ENCODE assay signal across 16 cellular contexts in the genomic region with DNA sequence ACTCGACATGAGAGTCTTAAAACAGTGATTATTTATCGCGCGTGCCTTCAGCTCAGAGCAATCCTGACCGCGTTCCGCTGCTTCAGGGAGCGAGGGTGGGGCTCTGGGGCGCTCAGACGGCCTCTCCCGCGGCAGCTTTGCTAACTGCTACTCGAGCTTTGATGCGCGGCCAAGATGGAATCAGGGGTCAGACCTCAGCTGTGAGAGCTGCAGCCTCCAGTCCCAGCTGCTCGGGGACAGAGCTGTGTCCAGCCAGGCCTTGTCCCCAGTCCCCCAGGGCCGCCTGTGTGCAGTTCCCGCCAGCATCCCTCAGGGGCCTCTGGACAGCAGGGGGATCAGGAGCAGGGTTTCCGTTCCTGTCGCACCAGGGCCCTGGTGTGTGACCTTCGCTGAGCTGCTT.
DNase-seq lines count a peak whose midpoint lies in the region; ATAC-seq and TF ChIP-seq lines count a peak whose summit lies in the region.
"Had no signal": no experiment of that assay in that cellular context is flagged by ENCODE, and none has a peak within 500 bp of the region (broad histone marks: within the 10 kb centered on the region; RNA-seq: fewer than 3 reads in every experiment).

No MANE protein-coding gene starts in this region.

- H3K4me3 Mint-ChIP-seq in glutamatergic neuron (ENCODE audit: unreplicated experiment) = no peak overlapping the region
- H3K4me3 Mint-ChIP-seq: CD8-positive, alpha-beta T cell; GM23338 had no signal

- intact Hi-C loops in left ventricle myocardium superior (cut with micrococcal nuclease) (no loop called here), cardiac septum (cut with DNase I) (no loop called here)

- H3K36me3 Mint-ChIP-seq in glutamatergic neuron (ENCODE audit: unreplicated experiment) = no peaks in the 10 kb centered on the region
- H3K36me3 Mint-ChIP-seq: CD8-positive, alpha-beta T cell had no signal

- no peaks in the 10 kb centered on the region for H3K9me3 Mint-ChIP-seq in glutamatergic neuron (ENCODE audit: unreplicated experiment)
- H3K9me3 Mint-ChIP-seq: CD8-positive, alpha-beta T cell had no signal

- no peak for DNase-seq in left ventricle myocardium superior
- DNase-seq in cardiac septum (ENCODE audit: low spot score) = no peak
- peak; percentile 38 for DNase-seq in glutamatergic neuron
- DNase-seq in occipital lobe (lab: John Stamatoyannopoulos, UW) = peak; percentile 11
- DNase-seq in NCI-H510A treated with DMSO at 0.1 percent for 48 hours (lab: John Stamatoyannopoulos, UW) = no peak
- DNase-seq in DMS53 (lab: John Stamatoyannopoulos, UW) = no peak
- DNase-seq: CD8-positive, alpha-beta T cell; MV-4-11; NCI-H1436 treated with DMSO at 0.1 percent for 48 hours; NCI-H2081 treated with DMSO at 0.1 percent for 48 hours; NK-92 treated with Interleukin-12 subunit alpha and Interleukin-12 subunit beta, amount 100 ng/mL, for 24 hours; OCI-M1; RPMI8226; SJCRH30 had no signal

- TF ChIP-seq CTCF in glutamatergic neuron (IDR thresholded peaks at IDR 0.05; ENCODE audit: partially characterized antibody, unreplicated experiment) = no peak

- no peak overlapping the region for H3K27ac Mint-ChIP-seq in glutamatergic neuron (ENCODE audit: unreplicated experiment)
- H3K27ac Mint-ChIP-seq: CD8-positive, alpha-beta T cell; GM23338 had no signal

- H3K27me3 Mint-ChIP-seq in glutamatergic neuron (ENCODE audit: unreplicated experiment) = peaks cover 7% of the 10 kb centered on the region

- ATAC-seq in left ventricle myocardium superior (peak; percentile 30), GM18511 (IDR thresholded peaks at IDR 0.05; ENCODE audit: unreplicated experiment) (no peak)
- ATAC-seq: CD8-positive, alpha-beta T cell; GM23338 had no signal

- H3K4me1 Mint-ChIP-seq in glutamatergic neuron (ENCODE audit: low read depth, unreplicated experiment) = peaks cover 2% of the 10 kb centered on the region
- H3K4me1 Mint-ChIP-seq: GM23338 had no signal

Comparison
In these comparisons a context has a peak if more than half of its experiments do, and no peak if none do; other contexts are left out.
1. DNase-seq: peak in glutamatergic neuron (single experiment) and occipital lobe (single experiment); none in left ventricle myocardium superior (single experiment), cardiac septum (single experiment), NCI-H510A treated with DMSO at 0.1 percent for 48 hours (single experiment) and DMS53 (single experiment).